In the genomic region with DNA sequence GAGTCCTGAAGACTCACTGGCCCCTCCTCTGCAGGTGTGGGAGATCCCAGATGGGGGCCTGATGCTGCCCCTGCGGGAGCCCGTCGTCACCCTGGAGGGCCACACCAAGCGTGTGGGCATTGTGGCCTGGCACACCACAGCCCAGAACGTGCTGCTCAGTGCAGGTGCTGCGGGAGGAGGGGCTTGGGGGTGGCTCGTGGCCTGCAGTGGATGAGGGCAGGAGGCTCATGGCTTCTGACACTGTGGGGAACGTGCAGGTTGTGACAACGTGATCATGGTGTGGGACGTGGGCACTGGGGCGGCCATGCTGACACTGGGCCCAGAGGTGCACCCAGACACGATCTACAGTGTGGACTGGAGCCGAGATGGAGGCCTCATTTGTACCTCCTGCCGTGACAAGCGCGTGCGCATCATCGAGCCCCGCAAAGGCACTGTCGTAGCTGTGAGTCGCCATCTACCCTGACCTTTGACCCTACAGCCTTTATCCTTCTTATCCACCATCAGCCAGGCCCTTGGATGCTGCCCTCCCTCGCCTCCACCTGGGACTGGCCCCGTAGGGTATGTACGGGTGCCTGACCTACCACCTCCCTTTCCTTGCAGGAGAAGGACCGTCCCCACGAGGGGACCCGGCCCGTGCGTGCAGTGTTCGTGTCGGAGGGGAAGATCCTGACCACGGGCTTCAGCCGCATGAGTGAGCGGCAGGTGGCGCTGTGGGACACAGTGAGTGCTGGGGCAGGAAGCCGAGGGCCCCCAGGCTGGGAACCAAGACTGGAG, we compare ENCODE assay signal across 2 cellular contexts.
A peak's percentile ranks its signal among the peaks of the same experiment; 100 is the strongest.
TF ChIP-seq lines count a peak whose summit lies in the region.

No MANE protein-coding gene starts in this region.

TF ChIP-seq in A549, 52 proteins besides CTCF, POLR2A, EP300 and RAD21:
- TF ChIP-seq KDM5A (IDR thresholded peaks at IDR 0.05): no peak
- TF ChIP-seq, protein P1, sequence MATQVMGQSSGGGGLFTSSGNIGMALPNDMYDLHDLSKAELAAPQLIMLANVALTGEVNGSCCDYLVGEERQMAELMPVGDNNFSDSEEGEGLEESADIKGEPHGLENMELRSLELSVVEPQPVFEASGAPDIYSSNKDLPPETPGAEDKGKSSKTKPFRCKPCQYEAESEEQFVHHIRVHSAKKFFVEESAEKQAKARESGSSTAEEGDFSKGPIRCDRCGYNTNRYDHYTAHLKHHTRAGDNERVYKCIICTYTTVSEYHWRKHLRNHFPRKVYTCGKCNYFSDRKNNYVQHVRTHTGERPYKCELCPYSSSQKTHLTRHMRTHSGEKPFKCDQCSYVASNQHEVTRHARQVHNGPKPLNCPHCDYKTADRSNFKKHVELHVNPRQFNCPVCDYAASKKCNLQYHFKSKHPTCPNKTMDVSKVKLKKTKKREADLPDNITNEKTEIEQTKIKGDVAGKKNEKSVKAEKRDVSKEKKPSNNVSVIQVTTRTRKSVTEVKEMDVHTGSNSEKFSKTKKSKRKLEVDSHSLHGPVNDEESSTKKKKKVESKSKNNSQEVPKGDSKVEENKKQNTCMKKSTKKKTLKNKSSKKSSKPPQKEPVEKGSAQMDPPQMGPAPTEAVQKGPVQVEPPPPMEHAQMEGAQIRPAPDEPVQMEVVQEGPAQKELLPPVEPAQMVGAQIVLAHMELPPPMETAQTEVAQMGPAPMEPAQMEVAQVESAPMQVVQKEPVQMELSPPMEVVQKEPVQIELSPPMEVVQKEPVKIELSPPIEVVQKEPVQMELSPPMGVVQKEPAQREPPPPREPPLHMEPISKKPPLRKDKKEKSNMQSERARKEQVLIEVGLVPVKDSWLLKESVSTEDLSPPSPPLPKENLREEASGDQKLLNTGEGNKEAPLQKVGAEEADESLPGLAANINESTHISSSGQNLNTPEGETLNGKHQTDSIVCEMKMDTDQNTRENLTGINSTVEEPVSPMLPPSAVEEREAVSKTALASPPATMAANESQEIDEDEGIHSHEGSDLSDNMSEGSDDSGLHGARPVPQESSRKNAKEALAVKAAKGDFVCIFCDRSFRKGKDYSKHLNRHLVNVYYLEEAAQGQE (IDR thresholded peaks at IDR 0.05): no peak
- TF ChIP-seq, protein P2, sequence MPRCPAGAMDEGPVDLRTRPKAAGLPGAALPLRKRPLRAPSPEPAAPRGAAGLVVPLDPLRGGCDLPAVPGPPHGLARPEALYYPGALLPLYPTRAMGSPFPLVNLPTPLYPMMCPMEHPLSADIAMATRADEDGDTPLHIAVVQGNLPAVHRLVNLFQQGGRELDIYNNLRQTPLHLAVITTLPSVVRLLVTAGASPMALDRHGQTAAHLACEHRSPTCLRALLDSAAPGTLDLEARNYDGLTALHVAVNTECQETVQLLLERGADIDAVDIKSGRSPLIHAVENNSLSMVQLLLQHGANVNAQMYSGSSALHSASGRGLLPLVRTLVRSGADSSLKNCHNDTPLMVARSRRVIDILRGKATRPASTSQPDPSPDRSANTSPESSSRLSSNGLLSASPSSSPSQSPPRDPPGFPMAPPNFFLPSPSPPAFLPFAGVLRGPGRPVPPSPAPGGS (IDR thresholded peaks at IDR 0.05): no peak
- no peak for TF ChIP-seq CHD4 (IDR thresholded peaks at IDR 0.05; ENCODE audit: borderline replicate concordance)
- TF ChIP-seq JUNB (IDR thresholded peaks at IDR 0.05): no peak
- TF ChIP-seq CBX2 (IDR thresholded peaks at IDR 0.05; ENCODE audit: borderline replicate concordance, low read depth): no peak
- TF ChIP-seq TFCP2L1 (CRISPR knock-in tag; IDR thresholded peaks at IDR 0.05): no peak
- no peak for TF ChIP-seq HDAC2 (IDR thresholded peaks at IDR 0.05)
- no peak for TF ChIP-seq HEYL (CRISPR knock-in tag; IDR thresholded peaks at IDR 0.05)
- TF ChIP-seq MYC (IDR thresholded peaks at IDR 0.05; ENCODE audit: borderline replicate concordance, low read length): no peak
- no peak for TF ChIP-seq TP53 (CRISPR knock-in tag; IDR thresholded peaks at IDR 0.05)
- no peak for TF ChIP-seq EHF (CRISPR knock-in tag; IDR thresholded peaks at IDR 0.05)
- TF ChIP-seq GATA3 (IDR thresholded peaks at IDR 0.05; ENCODE audit: borderline replicate concordance): no peak
- TF ChIP-seq, protein P3, sequence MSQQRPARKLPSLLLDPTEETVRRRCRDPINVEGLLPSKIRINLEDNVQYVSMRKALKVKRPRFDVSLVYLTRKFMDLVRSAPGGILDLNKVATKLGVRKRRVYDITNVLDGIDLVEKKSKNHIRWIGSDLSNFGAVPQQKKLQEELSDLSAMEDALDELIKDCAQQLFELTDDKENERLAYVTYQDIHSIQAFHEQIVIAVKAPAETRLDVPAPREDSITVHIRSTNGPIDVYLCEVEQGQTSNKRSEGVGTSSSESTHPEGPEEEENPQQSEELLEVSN (IDR thresholded peaks at IDR 0.05; ENCODE audit: borderline replicate concordance, low read depth): no peak
- TF ChIP-seq, protein P4, sequence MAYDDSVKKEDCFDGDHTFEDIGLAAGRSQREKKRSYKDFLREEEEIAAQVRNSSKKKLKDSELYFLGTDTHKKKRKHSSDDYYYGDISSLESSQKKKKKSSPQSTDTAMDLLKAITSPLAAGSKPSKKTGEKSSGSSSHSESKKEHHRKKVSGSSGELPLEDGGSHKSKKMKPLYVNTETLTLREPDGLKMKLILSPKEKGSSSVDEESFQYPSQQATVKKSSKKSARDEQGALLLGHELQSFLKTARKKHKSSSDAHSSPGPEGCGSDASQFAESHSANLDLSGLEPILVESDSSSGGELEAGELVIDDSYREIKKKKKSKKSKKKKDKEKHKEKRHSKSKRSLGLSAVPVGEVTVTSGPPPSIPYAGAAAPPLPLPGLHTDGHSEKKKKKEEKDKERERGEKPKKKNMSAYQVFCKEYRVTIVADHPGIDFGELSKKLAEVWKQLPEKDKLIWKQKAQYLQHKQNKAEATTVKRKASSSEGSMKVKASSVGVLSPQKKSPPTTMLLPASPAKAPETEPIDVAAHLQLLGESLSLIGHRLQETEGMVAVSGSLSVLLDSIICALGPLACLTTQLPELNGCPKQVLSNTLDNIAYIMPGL (CRISPR knock-in tag; IDR thresholded peaks at IDR 0.05; ENCODE audit: borderline replicate concordance): no peak
- no peak for TF ChIP-seq ZC3H11A (IDR thresholded peaks at IDR 0.05)
- no peak for TF ChIP-seq FOXS1 (CRISPR knock-in tag; IDR thresholded peaks at IDR 0.05)
- TF ChIP-seq HOXA7 (CRISPR knock-in tag; IDR thresholded peaks at IDR 0.05): no peak
- TF ChIP-seq RFX5 (IDR thresholded peaks at IDR 0.05): no peak
- TF ChIP-seq SMC3 (IDR thresholded peaks at IDR 0.05): no peak

TF ChIP-seq in HepG2, 621 proteins besides CTCF, POLR2A, EP300 and RAD21 (continues in another document):
- TF ChIP-seq ARNT2 (CRISPR knock-in tag; IDR thresholded peaks at IDR 0.05; ENCODE audit: low read depth) (no peak), ZSCAN31 (CRISPR knock-in tag; IDR thresholded peaks at IDR 0.05; ENCODE audit: low read depth) (no peak), REL (CRISPR knock-in tag; conservative IDR thresholded peaks at IDR 0.05) (0 out of 2 replicates have a peak, but pooled peaks have one; percentile 62), SMAD3 (CRISPR knock-in tag; IDR thresholded peaks at IDR 0.05) (no peak), MXD4 (CRISPR knock-in tag; IDR thresholded peaks at IDR 0.05) (no peak), ZNF383 (CRISPR knock-in tag; IDR thresholded peaks at IDR 0.05; ENCODE audit: borderline replicate concordance) (no peak), HMG20A (CRISPR knock-in tag; IDR thresholded peaks at IDR 0.05; ENCODE audit: borderline replicate concordance) (no peak), RBM22 (optimal IDR thresholded peaks at IDR 0.05; ENCODE audit: low read length) (peak; percentile 26), KAT7 (CRISPR knock-in tag; IDR thresholded peaks at IDR 0.05; ENCODE audit: borderline replicate concordance) (no peak), HNF4G (IDR thresholded peaks at IDR 0.05; ENCODE audit: borderline replicate concordance, low read depth, low read length) (peak; percentile 32; the same call in 1 of the 2 replicates), HNF4G (CRISPR knock-in tag; IDR thresholded peaks at IDR 0.05; ENCODE audit: borderline replicate concordance, low read depth) (no peak), AGO1 (IDR thresholded peaks at IDR 0.05; ENCODE audit: low read depth, low read length, poor library complexity, severe bottlenecking) (peak; percentile 61), ZNF605 (CRISPR knock-in tag; IDR thresholded peaks at IDR 0.05) (no peak), HNRNPL (IDR thresholded peaks at IDR 0.05; ENCODE audit: low read depth, low read length) (peak; percentile 53; the same call in 1 of the 2 replicates), PAF1 (CRISPR knock-in tag; IDR thresholded peaks at IDR 0.05) (0 out of 2 replicates have a peak, but pooled peaks have one; percentile 22), NONO (IDR thresholded peaks at IDR 0.05) (no peak), NONO (CRISPR knock-in tag; conservative IDR thresholded peaks at IDR 0.05) (peak; percentile 51; the same call in 1 of the 2 replicates), ZNF749 (CRISPR knock-in tag; IDR thresholded peaks at IDR 0.05; ENCODE audit: borderline replicate concordance) (no peak), ZNF776 (CRISPR knock-in tag; IDR thresholded peaks at IDR 0.05) (peak; percentile 54; the same call in 1 of the 2 replicates)
- TF ChIP-seq, protein P5, sequence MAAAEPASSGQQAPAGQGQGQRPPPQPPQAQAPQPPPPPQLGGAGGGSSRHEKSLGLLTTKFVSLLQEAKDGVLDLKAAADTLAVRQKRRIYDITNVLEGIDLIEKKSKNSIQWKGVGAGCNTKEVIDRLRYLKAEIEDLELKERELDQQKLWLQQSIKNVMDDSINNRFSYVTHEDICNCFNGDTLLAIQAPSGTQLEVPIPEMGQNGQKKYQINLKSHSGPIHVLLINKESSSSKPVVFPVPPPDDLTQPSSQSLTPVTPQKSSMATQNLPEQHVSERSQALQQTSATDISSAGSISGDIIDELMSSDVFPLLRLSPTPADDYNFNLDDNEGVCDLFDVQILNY (CRISPR knock-in tag; conservative IDR thresholded peaks at IDR 0.05): no peak
- TF ChIP-seq, protein P6, sequence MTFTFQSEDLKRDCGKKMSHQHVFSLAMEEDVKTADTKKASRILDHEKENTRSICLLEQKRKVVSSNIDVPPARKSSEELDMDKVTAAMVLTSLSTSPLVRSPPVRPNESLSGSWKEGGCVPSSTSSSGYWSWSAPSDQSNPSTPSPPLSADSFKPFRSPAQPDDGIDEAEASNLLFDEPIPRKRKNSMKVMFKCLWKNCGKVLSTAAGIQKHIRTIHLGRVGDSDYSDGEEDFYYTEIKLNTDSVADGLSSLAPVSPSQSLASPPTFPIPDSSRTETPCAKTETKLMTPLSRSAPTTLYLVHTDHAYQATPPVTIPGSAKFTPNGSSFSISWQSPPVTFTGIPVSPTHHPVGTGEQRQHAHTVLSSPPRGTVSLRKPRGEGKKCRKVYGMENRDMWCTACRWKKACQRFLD (CRISPR knock-in tag; IDR thresholded peaks at IDR 0.05; ENCODE audit: borderline replicate concordance): no peak
- TF ChIP-seq, protein P7, sequence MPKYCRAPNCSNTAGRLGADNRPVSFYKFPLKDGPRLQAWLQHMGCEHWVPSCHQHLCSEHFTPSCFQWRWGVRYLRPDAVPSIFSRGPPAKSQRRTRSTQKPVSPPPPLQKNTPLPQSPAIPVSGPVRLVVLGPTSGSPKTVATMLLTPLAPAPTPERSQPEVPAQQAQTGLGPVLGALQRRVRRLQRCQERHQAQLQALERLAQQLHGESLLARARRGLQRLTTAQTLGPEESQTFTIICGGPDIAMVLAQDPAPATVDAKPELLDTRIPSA (CRISPR knock-in tag; IDR thresholded peaks at IDR 0.05; ENCODE audit: borderline replicate concordance): no peak
- TF ChIP-seq, protein P8, sequence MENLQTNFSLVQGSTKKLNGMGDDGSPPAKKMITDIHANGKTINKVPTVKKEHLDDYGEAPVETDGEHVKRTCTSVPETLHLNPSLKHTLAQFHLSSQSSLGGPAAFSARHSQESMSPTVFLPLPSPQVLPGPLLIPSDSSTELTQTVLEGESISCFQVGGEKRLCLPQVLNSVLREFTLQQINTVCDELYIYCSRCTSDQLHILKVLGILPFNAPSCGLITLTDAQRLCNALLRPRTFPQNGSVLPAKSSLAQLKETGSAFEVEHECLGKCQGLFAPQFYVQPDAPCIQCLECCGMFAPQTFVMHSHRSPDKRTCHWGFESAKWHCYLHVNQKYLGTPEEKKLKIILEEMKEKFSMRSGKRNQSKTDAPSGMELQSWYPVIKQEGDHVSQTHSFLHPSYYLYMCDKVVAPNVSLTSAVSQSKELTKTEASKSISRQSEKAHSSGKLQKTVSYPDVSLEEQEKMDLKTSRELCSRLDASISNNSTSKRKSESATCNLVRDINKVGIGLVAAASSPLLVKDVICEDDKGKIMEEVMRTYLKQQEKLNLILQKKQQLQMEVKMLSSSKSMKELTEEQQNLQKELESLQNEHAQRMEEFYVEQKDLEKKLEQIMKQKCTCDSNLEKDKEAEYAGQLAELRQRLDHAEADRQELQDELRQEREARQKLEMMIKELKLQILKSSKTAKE (CRISPR knock-in tag; IDR thresholded peaks at IDR 0.05; ENCODE audit: borderline replicate concordance): 0 out of 2 replicates have a peak, but pooled peaks have one; percentile 31
- TF ChIP-seq, protein P9, sequence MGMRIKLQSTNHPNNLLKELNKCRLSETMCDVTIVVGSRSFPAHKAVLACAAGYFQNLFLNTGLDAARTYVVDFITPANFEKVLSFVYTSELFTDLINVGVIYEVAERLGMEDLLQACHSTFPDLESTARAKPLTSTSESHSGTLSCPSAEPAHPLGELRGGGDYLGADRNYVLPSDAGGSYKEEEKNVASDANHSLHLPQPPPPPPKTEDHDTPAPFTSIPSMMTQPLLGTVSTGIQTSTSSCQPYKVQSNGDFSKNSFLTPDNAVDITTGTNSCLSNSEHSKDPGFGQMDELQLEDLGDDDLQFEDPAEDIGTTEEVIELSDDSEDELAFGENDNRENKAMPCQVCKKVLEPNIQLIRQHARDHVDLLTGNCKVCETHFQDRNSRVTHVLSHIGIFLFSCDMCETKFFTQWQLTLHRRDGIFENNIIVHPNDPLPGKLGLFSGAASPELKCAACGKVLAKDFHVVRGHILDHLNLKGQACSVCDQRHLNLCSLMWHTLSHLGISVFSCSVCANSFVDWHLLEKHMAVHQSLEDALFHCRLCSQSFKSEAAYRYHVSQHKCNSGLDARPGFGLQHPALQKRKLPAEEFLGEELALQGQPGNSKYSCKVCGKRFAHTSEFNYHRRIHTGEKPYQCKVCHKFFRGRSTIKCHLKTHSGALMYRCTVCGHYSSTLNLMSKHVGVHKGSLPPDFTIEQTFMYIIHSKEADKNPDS (CRISPR knock-in tag; IDR thresholded peaks at IDR 0.05): 0 out of 2 replicates have a peak, but pooled peaks have one; percentile 39
- TF ChIP-seq, protein P10, sequence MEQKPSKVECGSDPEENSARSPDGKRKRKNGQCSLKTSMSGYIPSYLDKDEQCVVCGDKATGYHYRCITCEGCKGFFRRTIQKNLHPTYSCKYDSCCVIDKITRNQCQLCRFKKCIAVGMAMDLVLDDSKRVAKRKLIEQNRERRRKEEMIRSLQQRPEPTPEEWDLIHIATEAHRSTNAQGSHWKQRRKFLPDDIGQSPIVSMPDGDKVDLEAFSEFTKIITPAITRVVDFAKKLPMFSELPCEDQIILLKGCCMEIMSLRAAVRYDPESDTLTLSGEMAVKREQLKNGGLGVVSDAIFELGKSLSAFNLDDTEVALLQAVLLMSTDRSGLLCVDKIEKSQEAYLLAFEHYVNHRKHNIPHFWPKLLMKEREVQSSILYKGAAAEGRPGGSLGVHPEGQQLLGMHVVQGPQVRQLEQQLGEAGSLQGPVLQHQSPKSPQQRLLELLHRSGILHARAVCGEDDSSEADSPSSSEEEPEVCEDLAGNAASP (CRISPR knock-in tag; IDR thresholded peaks at IDR 0.05; ENCODE audit: borderline replicate concordance): no peak
- TF ChIP-seq, protein P11, sequence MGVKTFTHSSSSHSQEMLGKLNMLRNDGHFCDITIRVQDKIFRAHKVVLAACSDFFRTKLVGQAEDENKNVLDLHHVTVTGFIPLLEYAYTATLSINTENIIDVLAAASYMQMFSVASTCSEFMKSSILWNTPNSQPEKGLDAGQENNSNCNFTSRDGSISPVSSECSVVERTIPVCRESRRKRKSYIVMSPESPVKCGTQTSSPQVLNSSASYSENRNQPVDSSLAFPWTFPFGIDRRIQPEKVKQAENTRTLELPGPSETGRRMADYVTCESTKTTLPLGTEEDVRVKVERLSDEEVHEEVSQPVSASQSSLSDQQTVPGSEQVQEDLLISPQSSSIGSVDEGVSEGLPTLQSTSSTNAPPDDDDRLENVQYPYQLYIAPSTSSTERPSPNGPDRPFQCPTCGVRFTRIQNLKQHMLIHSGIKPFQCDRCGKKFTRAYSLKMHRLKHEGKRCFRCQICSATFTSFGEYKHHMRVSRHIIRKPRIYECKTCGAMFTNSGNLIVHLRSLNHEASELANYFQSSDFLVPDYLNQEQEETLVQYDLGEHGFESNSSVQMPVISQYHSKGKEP (CRISPR knock-in tag; IDR thresholded peaks at IDR 0.05): no peak
